Comparison of ENCODE assay signal across 1 cellular context in genomic region chr14:76084374-76084773, GRCh38.
TF ChIP-seq lines count a peak whose summit lies in the region.

No MANE protein-coding gene starts in this region.

TF ChIP-seq in WTC11, 78 proteins besides CTCF, POLR2A, EP300 and RAD21 (continued from another document):
- TF ChIP-seq, protein P1, sequence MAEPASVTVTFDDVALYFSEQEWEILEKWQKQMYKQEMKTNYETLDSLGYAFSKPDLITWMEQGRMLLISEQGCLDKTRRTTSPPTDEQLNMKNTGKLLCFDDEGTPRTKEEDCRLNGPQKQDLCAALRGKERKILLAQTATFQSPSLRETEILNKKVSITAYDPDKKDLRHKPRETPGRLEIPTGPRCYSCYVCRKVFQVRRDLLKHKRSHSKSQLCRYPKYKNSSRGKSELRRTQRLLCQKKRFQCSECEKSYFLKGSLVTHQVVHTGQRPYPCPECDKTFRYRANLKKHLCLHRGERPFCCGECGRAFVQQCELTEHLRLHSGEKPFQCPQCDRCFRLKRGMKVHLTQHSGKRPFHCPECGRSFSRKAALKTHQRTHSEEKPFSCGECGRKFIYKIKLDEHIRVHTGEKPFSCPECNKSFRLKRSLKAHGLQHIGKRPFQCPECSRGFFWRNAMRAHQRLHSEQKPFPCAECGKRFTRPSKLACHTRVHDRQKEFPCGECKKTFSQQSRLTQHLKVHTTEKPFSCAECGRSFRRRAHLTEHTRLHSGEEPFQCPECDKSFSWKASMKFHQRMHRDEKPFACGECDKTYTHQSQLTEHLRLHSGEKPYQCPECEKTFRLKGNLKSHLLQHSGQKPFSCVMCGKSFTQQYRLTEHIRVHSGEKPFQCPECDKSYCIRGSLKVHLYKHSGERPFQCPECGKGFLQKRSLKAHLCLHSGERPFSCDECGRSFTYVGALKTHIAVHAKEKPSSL (CRISPR knock-in tag; conservative IDR thresholded peaks at IDR 0.05) = no peak
- TF ChIP-seq AR (CRISPR knock-in tag; IDR thresholded peaks at IDR 0.05) (no peak), FOXJ3 (CRISPR knock-in tag; IDR thresholded peaks at IDR 0.05; ENCODE audit: borderline replicate concordance) (no peak), HMGA2 (CRISPR knock-in tag; IDR thresholded peaks at IDR 0.05) (no peak), ELF4 (CRISPR knock-in tag; IDR thresholded peaks at IDR 0.05; ENCODE audit: low read depth) (no peak), USF1 (CRISPR knock-in tag; IDR thresholded peaks at IDR 0.05) (no peak), IRF2 (CRISPR knock-in tag; IDR thresholded peaks at IDR 0.05; ENCODE audit: borderline replicate concordance, low read depth) (no peak), FOXK1 (CRISPR knock-in tag; IDR thresholded peaks at IDR 0.05) (no peak), RELA (CRISPR knock-in tag; IDR thresholded peaks at IDR 0.05; ENCODE audit: borderline replicate concordance) (no peak)
- TF ChIP-seq, protein P2, sequence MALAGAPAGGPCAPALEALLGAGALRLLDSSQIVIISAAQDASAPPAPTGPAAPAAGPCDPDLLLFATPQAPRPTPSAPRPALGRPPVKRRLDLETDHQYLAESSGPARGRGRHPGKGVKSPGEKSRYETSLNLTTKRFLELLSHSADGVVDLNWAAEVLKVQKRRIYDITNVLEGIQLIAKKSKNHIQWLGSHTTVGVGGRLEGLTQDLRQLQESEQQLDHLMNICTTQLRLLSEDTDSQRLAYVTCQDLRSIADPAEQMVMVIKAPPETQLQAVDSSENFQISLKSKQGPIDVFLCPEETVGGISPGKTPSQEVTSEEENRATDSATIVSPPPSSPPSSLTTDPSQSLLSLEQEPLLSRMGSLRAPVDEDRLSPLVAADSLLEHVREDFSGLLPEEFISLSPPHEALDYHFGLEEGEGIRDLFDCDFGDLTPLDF (CRISPR knock-in tag; IDR thresholded peaks at IDR 0.05) = no peak
- TF ChIP-seq, protein P3, sequence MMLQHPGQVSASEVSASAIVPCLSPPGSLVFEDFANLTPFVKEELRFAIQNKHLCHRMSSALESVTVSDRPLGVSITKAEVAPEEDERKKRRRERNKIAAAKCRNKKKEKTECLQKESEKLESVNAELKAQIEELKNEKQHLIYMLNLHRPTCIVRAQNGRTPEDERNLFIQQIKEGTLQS (CRISPR knock-in tag; conservative IDR thresholded peaks at IDR 0.05) = no peak
